In genomic region chr2:218798767-218799504, GRCh38 we compare ENCODE assay signal across 2 cellular contexts.
A peak's percentile ranks its signal among the peaks of the same experiment; 100 is the strongest.
TF ChIP-seq lines count a peak whose summit lies in the region.

No MANE protein-coding gene starts in this region.

TF ChIP-seq in HEK293, 187 proteins besides CTCF, POLR2A, EP300 and RAD21:
- TF ChIP-seq PRDM10 (tag by site-specific recombination; IDR thresholded peaks at IDR 0.05) (peak; percentile 63; the same call in 1 of the 2 replicates), GLIS1 (tag by site-specific recombination; IDR thresholded peaks at IDR 0.05) (peak; percentile 48), ZNF398 (tag by site-specific recombination; IDR thresholded peaks at IDR 0.05) (no peak; the same call in 1 of the 2 replicates), REPIN1 (tag by site-specific recombination; IDR thresholded peaks at IDR 0.05; ENCODE audit: low read depth) (no peak), HOXD13 (CRISPR knock-in tag; IDR thresholded peaks at IDR 0.05; ENCODE audit: borderline replicate concordance) (no peak), FEZF1 (tag by site-specific recombination; IDR thresholded peaks at IDR 0.05) (peak; percentile 50), ZNF19 (tag by site-specific recombination; IDR thresholded peaks at IDR 0.05; ENCODE audit: low read depth) (no peak), PRDM6 (tag by site-specific recombination; IDR thresholded peaks at IDR 0.05) (no peak), ZXDB (tag by site-specific recombination; IDR thresholded peaks at IDR 0.05) (peak; percentile 77), ZNF121 (tag by site-specific recombination; IDR thresholded peaks at IDR 0.05) (no peak), ZIC2 (tag by site-specific recombination; IDR thresholded peaks at IDR 0.05) (peak; percentile 66), ZNF10 (tag by site-specific recombination; IDR thresholded peaks at IDR 0.05) (peak; percentile 86), ZNF24 (tag by site-specific recombination; IDR thresholded peaks at IDR 0.05) (no peak), OSR2 (tag by site-specific recombination; IDR thresholded peaks at IDR 0.05) (peak; percentile 31; the same call in 1 of the 2 replicates)

TF ChIP-seq in K562, 482 proteins besides CTCF, POLR2A, EP300 and RAD21 (continued from another document):
- TF ChIP-seq USF1 (CRISPR knock-in tag; IDR thresholded peaks at IDR 0.05) (no peak), ZNF316 (IDR thresholded peaks at IDR 0.05) (no peak), TEAD4 (IDR thresholded peaks at IDR 0.05; ENCODE audit: low read length) (peak; percentile 46; the same call in 1 of the 2 replicates), TEAD4 (CRISPR knock-in tag; IDR thresholded peaks at IDR 0.05; ENCODE audit: borderline replicate concordance) (no peak), ZNF134 (CRISPR knock-in tag; conservative IDR thresholded peaks at IDR 0.05) (peak; percentile 90), VEZF1 (CRISPR knock-in tag; IDR thresholded peaks at IDR 0.05) (peak; percentile 53; the same call in 1 of the 2 replicates), RCOR1 (IDR thresholded peaks at IDR 0.05; ENCODE audit: borderline replicate concordance in 1 of 2, low read depth in 2 of 2, low read length in 2 of 2) (peak in 1 of 2 experiments; percentile 45; a peak in 1 of 4 replicates), SOX6 (IDR thresholded peaks at IDR 0.05) (peak; percentile 27; the same call in 1 of the 2 replicates), ZNF384 (IDR thresholded peaks at IDR 0.05; ENCODE audit: low read depth, low read length) (no peak), E2F3 (CRISPR knock-in tag; IDR thresholded peaks at IDR 0.05) (no peak), FOXP4 (CRISPR knock-in tag; IDR thresholded peaks at IDR 0.05; ENCODE audit: borderline replicate concordance) (no peak), CBFA2T3 (IDR thresholded peaks at IDR 0.05) (peak; percentile 57), SMARCE1 (IDR thresholded peaks at IDR 0.05) (peak; percentile 48; the same call in 1 of the 2 replicates), ZNF121 (CRISPR knock-in tag; conservative IDR thresholded peaks at IDR 0.05) (no peak), CBFA2T2 (conservative IDR thresholded peaks at IDR 0.05) (0 out of 2 replicates have a peak, but pooled peaks have one; percentile 24), TBL1XR1 (IDR thresholded peaks at IDR 0.05; ENCODE audit: low read length in 2 of 2) (peak in 1 of 2 experiments; percentile 46; a peak in 1 of 4 replicates), ARID1B (IDR thresholded peaks at IDR 0.05) (peak; percentile 51), NCOR1 (IDR thresholded peaks at IDR 0.05) (peak; percentile 50), ZSCAN29 (IDR thresholded peaks at IDR 0.05) (no peak), TAL1 (IDR thresholded peaks at IDR 0.05) (0 out of 2 replicates have a peak, but pooled peaks have one; percentile 14), CTBP1 (IDR thresholded peaks at IDR 0.05; ENCODE audit: borderline replicate concordance) (peak; percentile 21; the same call in 1 of the 2 replicates)
